In the genomic region with DNA sequence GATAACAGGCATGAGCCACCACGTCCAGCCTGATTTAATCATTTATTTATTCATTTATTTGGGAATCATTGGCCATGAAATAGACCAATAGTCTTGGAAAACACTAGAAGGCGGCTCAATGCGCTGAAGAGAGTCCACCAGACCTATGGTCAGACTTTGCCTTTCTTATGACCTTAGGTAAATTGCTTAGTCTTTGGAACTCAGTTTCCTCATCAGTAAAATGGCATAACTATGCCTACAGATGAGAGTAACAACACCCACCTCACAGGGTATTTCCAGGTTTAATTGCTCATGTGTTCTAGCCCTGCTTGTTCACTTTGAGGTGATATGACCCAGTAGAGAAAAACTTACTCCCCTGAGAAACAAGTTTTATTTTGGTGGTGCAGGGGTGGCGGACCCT, we compare ENCODE assay signal across 1 cellular context.
TF ChIP-seq lines count a peak whose summit lies in the region.

No MANE protein-coding gene starts in this region.

TF ChIP-seq in K562, 482 proteins besides CTCF, POLR2A, EP300 and RAD21 (continues in another document):
- TF ChIP-seq BHLHE40 (IDR thresholded peaks at IDR 0.05; ENCODE audit: low read length) (no peak), ESRRA (IDR thresholded peaks at IDR 0.05; ENCODE audit: borderline replicate concordance, low read depth) (peak; percentile 21; the same call in 1 of the 2 replicates), MED1 (CRISPR knock-in tag; IDR thresholded peaks at IDR 0.05; ENCODE audit: borderline replicate concordance) (no peak), CTBP1 (IDR thresholded peaks at IDR 0.05; ENCODE audit: borderline replicate concordance) (no peak), ELF4 (CRISPR knock-in tag; IDR thresholded peaks at IDR 0.05) (no peak), RBM25 (IDR thresholded peaks at IDR 0.05; ENCODE audit: low read depth, low read length, severe bottlenecking) (peak; percentile 89), YY1 (IDR thresholded peaks at IDR 0.05; ENCODE audit: borderline replicate concordance in 1 of 3, control insufficient read depth in 1 of 3, extremely low read depth in 1 of 3, insufficient read depth in 3 of 3, insufficient read length in 1 of 3, insufficient replicate concordance in 2 of 3, low read depth in 1 of 3, low read length in 2 of 3) (no peak), KDM1A (IDR thresholded peaks at IDR 0.05) (peak; percentile 38 to 83; a peak in 3 of 4 replicates), HOXB6 (CRISPR knock-in tag; IDR thresholded peaks at IDR 0.05; ENCODE audit: borderline replicate concordance) (no peak), KDM4B (IDR thresholded peaks at IDR 0.05; ENCODE audit: borderline replicate concordance in 2 of 2, low read depth in 1 of 2) (no peak), SMARCB1 (IDR thresholded peaks at IDR 0.05; ENCODE audit: insufficient read length, low read depth) (no peak), ZNF143 (CRISPR knock-in tag; IDR thresholded peaks at IDR 0.05) (no peak), PRPF4 (IDR thresholded peaks at IDR 0.05; ENCODE audit: insufficient read depth, low read depth, low read length, poor library complexity, severe bottlenecking) (no peak), EGR1 (conservative IDR thresholded peaks at IDR 0.05) (no peak), TCF3 (CRISPR knock-in tag; IDR thresholded peaks at IDR 0.05) (no peak), OTX1 (CRISPR knock-in tag; IDR thresholded peaks at IDR 0.05) (no peak), ZBED1 (IDR thresholded peaks at IDR 0.05) (no peak), CBFA2T2 (conservative IDR thresholded peaks at IDR 0.05) (no peak), MEIS2 (IDR thresholded peaks at IDR 0.05; ENCODE audit: partially characterized antibody) (no peak)
- TF ChIP-seq, protein P1, sequence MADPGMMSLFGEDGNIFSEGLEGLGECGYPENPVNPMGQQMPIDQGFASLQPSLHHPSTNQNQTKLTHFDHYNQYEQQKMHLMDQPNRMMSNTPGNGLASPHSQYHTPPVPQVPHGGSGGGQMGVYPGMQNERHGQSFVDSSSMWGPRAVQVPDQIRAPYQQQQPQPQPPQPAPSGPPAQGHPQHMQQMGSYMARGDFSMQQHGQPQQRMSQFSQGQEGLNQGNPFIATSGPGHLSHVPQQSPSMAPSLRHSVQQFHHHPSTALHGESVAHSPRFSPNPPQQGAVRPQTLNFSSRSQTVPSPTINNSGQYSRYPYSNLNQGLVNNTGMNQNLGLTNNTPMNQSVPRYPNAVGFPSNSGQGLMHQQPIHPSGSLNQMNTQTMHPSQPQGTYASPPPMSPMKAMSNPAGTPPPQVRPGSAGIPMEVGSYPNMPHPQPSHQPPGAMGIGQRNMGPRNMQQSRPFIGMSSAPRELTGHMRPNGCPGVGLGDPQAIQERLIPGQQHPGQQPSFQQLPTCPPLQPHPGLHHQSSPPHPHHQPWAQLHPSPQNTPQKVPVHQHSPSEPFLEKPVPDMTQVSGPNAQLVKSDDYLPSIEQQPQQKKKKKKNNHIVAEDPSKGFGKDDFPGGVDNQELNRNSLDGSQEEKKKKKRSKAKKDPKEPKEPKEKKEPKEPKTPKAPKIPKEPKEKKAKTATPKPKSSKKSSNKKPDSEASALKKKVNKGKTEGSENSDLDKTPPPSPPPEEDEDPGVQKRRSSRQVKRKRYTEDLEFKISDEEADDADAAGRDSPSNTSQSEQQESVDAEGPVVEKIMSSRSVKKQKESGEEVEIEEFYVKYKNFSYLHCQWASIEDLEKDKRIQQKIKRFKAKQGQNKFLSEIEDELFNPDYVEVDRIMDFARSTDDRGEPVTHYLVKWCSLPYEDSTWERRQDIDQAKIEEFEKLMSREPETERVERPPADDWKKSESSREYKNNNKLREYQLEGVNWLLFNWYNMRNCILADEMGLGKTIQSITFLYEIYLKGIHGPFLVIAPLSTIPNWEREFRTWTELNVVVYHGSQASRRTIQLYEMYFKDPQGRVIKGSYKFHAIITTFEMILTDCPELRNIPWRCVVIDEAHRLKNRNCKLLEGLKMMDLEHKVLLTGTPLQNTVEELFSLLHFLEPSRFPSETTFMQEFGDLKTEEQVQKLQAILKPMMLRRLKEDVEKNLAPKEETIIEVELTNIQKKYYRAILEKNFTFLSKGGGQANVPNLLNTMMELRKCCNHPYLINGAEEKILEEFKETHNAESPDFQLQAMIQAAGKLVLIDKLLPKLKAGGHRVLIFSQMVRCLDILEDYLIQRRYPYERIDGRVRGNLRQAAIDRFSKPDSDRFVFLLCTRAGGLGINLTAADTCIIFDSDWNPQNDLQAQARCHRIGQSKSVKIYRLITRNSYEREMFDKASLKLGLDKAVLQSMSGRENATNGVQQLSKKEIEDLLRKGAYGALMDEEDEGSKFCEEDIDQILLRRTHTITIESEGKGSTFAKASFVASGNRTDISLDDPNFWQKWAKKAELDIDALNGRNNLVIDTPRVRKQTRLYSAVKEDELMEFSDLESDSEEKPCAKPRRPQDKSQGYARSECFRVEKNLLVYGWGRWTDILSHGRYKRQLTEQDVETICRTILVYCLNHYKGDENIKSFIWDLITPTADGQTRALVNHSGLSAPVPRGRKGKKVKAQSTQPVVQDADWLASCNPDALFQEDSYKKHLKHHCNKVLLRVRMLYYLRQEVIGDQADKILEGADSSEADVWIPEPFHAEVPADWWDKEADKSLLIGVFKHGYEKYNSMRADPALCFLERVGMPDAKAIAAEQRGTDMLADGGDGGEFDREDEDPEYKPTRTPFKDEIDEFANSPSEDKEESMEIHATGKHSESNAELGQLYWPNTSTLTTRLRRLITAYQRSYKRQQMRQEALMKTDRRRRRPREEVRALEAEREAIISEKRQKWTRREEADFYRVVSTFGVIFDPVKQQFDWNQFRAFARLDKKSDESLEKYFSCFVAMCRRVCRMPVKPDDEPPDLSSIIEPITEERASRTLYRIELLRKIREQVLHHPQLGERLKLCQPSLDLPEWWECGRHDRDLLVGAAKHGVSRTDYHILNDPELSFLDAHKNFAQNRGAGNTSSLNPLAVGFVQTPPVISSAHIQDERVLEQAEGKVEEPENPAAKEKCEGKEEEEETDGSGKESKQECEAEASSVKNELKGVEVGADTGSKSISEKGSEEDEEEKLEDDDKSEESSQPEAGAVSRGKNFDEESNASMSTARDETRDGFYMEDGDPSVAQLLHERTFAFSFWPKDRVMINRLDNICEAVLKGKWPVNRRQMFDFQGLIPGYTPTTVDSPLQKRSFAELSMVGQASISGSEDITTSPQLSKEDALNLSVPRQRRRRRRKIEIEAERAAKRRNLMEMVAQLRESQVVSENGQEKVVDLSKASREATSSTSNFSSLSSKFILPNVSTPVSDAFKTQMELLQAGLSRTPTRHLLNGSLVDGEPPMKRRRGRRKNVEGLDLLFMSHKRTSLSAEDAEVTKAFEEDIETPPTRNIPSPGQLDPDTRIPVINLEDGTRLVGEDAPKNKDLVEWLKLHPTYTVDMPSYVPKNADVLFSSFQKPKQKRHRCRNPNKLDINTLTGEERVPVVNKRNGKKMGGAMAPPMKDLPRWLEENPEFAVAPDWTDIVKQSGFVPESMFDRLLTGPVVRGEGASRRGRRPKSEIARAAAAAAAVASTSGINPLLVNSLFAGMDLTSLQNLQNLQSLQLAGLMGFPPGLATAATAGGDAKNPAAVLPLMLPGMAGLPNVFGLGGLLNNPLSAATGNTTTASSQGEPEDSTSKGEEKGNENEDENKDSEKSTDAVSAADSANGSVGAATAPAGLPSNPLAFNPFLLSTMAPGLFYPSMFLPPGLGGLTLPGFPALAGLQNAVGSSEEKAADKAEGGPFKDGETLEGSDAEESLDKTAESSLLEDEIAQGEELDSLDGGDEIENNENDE (IDR thresholded peaks at IDR 0.05; ENCODE audit: low read depth, low read length), result no peak
- TF ChIP-seq, protein P2, sequence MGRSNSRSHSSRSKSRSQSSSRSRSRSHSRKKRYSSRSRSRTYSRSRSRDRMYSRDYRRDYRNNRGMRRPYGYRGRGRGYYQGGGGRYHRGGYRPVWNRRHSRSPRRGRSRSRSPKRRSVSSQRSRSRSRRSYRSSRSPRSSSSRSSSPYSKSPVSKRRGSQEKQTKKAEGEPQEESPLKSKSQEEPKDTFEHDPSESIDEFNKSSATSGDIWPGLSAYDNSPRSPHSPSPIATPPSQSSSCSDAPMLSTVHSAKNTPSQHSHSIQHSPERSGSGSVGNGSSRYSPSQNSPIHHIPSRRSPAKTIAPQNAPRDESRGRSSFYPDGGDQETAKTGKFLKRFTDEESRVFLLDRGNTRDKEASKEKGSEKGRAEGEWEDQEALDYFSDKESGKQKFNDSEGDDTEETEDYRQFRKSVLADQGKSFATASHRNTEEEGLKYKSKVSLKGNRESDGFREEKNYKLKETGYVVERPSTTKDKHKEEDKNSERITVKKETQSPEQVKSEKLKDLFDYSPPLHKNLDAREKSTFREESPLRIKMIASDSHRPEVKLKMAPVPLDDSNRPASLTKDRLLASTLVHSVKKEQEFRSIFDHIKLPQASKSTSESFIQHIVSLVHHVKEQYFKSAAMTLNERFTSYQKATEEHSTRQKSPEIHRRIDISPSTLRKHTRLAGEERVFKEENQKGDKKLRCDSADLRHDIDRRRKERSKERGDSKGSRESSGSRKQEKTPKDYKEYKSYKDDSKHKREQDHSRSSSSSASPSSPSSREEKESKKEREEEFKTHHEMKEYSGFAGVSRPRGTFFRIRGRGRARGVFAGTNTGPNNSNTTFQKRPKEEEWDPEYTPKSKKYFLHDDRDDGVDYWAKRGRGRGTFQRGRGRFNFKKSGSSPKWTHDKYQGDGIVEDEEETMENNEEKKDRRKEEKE (IDR thresholded peaks at IDR 0.05; ENCODE audit: borderline replicate concordance in 1 of 2, control insufficient read depth in 1 of 2, low read depth in 2 of 2, low read length in 1 of 2), result no peak
- TF ChIP-seq, protein P3, sequence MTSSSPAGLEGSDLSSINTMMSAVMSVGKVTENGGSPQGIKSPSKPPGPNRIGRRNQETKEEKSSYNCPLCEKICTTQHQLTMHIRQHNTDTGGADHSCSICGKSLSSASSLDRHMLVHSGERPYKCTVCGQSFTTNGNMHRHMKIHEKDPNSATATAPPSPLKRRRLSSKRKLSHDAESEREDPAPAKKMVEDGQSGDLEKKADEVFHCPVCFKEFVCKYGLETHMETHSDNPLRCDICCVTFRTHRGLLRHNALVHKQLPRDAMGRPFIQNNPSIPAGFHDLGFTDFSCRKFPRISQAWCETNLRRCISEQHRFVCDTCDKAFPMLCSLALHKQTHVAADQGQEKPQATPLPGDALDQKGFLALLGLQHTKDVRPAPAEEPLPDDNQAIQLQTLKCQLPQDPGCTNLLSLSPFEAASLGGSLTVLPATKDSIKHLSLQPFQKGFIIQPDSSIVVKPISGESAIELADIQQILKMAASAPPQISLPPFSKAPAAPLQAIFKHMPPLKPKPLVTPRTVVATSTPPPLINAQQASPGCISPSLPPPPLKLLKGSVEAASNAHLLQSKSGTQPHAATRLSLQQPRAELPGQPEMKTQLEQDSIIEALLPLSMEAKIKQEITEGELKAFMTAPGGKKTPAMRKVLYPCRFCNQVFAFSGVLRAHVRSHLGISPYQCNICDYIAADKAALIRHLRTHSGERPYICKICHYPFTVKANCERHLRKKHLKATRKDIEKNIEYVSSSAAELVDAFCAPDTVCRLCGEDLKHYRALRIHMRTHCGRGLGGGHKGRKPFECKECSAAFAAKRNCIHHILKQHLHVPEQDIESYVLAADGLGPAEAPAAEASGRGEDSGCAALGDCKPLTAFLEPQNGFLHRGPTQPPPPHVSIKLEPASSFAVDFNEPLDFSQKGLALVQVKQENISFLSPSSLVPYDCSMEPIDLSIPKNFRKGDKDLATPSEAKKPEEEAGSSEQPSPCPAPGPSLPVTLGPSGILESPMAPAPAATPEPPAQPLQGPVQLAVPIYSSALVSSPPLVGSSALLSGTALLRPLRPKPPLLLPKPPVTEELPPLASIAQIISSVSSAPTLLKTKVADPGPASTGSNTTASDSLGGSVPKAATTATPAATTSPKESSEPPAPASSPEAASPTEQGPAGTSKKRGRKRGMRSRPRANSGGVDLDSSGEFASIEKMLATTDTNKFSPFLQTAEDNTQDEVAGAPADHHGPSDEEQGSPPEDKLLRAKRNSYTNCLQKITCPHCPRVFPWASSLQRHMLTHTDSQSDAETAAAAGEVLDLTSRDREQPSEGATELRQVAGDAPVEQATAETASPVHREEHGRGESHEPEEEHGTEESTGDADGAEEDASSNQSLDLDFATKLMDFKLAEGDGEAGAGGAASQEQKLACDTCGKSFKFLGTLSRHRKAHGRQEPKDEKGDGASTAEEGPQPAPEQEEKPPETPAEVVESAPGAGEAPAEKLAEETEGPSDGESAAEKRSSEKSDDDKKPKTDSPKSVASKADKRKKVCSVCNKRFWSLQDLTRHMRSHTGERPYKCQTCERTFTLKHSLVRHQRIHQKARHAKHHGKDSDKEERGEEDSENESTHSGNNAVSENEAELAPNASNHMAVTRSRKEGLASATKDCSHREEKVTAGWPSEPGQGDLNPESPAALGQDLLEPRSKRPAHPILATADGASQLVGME (CRISPR knock-in tag; IDR thresholded peaks at IDR 0.05), result no peak
- TF ChIP-seq, protein P4, sequence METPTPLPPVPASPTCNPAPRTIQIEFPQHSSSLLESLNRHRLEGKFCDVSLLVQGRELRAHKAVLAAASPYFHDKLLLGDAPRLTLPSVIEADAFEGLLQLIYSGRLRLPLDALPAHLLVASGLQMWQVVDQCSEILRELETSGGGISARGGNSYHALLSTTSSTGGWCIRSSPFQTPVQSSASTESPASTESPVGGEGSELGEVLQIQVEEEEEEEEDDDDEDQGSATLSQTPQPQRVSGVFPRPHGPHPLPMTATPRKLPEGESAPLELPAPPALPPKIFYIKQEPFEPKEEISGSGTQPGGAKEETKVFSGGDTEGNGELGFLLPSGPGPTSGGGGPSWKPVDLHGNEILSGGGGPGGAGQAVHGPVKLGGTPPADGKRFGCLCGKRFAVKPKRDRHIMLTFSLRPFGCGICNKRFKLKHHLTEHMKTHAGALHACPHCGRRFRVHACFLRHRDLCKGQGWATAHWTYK (CRISPR knock-in tag; IDR thresholded peaks at IDR 0.05), result no peak
- TF ChIP-seq, protein P5, sequence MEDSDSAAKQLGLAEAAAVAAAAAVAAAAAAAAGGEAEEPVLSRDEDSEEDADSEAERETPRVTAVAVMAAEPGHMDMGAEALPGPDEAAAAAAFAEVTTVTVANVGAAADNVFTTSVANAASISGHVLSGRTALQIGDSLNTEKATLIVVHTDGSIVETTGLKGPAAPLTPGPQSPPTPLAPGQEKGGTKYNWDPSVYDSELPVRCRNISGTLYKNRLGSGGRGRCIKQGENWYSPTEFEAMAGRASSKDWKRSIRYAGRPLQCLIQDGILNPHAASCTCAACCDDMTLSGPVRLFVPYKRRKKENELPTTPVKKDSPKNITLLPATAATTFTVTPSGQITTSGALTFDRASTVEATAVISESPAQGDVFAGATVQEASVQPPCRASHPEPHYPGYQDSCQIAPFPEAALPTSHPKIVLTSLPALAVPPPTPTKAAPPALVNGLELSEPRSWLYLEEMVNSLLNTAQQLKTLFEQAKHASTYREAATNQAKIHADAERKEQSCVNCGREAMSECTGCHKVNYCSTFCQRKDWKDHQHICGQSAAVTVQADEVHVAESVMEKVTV (CRISPR knock-in tag; IDR thresholded peaks at IDR 0.05), result no peak
